ENCODE assay signal across 8 cellular contexts in the genomic region with DNA sequence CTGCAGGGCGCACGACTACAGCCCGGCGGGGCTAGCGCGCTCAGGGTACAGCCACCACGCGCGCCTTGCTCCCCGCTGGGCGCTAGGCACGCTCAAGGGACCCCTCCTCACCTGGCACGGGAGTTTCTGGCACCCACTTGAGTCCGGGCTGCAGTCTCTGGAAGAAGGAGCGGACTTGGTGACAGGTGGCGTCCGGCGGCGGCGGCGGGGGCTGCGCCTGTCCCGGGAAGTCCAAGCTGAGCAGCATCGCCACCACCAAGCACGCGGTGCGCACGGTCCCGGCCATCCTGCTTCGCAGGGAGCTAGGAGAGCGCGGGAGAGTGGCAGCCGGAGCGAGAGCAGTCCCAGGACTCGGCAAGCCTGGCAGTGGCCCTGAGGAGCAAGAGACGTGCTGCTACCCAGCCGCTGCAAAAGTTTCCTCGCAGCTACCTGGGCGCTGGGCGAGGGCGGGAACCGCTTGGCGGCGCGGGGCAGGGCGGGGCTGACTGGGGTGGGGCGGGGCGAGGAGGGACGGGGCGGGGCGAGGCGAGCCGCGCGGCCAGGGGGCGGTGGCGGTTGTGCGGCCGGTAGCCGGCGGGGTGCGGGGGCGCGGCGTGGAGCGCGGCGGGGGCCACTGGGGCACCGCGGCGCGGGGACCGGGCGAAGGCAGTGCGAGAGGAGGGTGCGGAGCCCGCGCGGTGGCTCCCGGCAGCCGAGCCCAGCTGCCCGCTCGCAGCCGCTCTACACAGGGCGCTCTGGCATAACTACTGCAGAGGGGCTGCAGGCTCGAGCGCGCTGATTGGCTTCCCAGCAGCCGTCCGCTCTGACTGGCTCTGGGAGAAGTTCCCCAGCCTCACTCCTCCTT. TPM values are rescaled to one million over a fixed set of nuclear protein-coding genes. Genes with fewer than 3 reads are reported as not detected.
DNase-seq lines count a peak whose midpoint lies in the region; ATAC-seq, FAIRE-seq and TF ChIP-seq lines count a peak whose summit lies in the region.

A gene (minus strand): TSS at position 431 of the 844 bp plus-strand sequence.

- RAD21 ChIA-PET in HCT116 (lab: Charles Lee; ENCODE audit: low non-redundant PET in 1 of 2, low total read pairs in 2 of 2, uncharacterized antibody in 2 of 2, unreplicated experiment in 2 of 2), result no interaction called here

- no peaks in the 10 kb centered on the region for H3K9me2 ChIP-seq in HCT116 (ENCODE audit: insufficient read depth)

- peak within 1 kb of the TSS; percentile 53 for H3K4me2 ChIP-seq in HCT116 (ENCODE audit: low read length)

- H3K9me3 ChIP-seq in HCT116 (ENCODE audit: control insufficient read depth in 1 of 2, insufficient read depth in 1 of 2, low read depth in 1 of 2, low read length in 2 of 2) (no peaks in the 10 kb centered on the region), pancreas (no peaks in the 10 kb centered on the region), aorta (ENCODE audit: control insufficient read depth, low read length) (no peaks in the 10 kb centered on the region)

- H3K27ac Mint-ChIP-seq in glutamatergic neuron (ENCODE audit: unreplicated experiment) (no peak within 1 kb of the TSS), CD14-positive monocyte (no peak within 1 kb of the TSS)

- H3K9me3 Mint-ChIP-seq in glutamatergic neuron (ENCODE audit: unreplicated experiment) (peaks cover 1% of the 10 kb centered on the region), CD14-positive monocyte (peaks cover 0 to 18% (median 4%) of the 10 kb centered on the region in 7 donors)

- ATAC-seq in HCT116, result peak; percentile 99
- ATAC-seq in pancreas, result peak; percentile 90 to 94 (median 92)
- peak; percentile 47 for ATAC-seq in aorta (ENCODE audit: low FRiP score)

- H3K36me3 Mint-ChIP-seq in glutamatergic neuron (ENCODE audit: unreplicated experiment), result no peaks in the 10 kb centered on the region
- H3K36me3 Mint-ChIP-seq in CD14-positive monocyte, result no peaks in the 10 kb centered on the region

- POLR2A ChIA-PET in HCT116 (lab: Charles Lee), result interaction anchor here (0.6 kb wide), 1 partner anchor 135 kb away, joined by 3 read pairs; no protein-coding TSS in a partner anchor

- CTCF ChIA-PET in HCT116 (lab: Charles Lee), result no interaction called here

- TF ChIP-seq POLR2A in HCT116 (IDR thresholded peaks at IDR 0.05; ENCODE audit: borderline replicate concordance, extremely low read depth, insufficient read depth, insufficient read length), result no peak

- intact Hi-C loops in HCT116 (cut with micrococcal nuclease) (no loop called here), pancreas (cut with DNase I) (no loop called here), aorta (cut with DNase I) (no loop called here), CD14-positive monocyte (cut with micrococcal nuclease) (no loop called here)

- no peaks in the 10 kb centered on the region for H4K20me1 ChIP-seq in HCT116 (ENCODE audit: insufficient read depth)

- BruUV-seq in HCT116 (replicated peaks; lab: Mats Ljungman, UMichigan), result no TSS peak

- DNase-seq in Ammon's horn (ENCODE audit: low spot score) (peak; percentile 10), HCT116 (ENCODE audit: low read depth, low spot score) (no peak), NCI-H82 (lab: John Stamatoyannopoulos, UW) (peak; percentile 86), glutamatergic neuron (peak; percentile 72), pancreas (peak; percentile 22 to 79 (median 50)), aorta (peak; percentile 49 to 76), CD14-positive monocyte (ENCODE audit: low spot score) (no peak)
- DNase-seq in activated effector memory CD4-positive, alpha-beta T cell treated with Interleukin-2 at 50 U/mL for 16 hours, result peak; percentile 9

- peak within 1 kb of the TSS; percentile 68 for H2AFZ ChIP-seq in HCT116 (ENCODE audit: low read depth, low read length, poor library complexity, severe bottlenecking)

- H3K4me3 Mint-ChIP-seq in glutamatergic neuron (ENCODE audit: unreplicated experiment) (peak within 1 kb of the TSS; percentile 87), CD14-positive monocyte (peak within 1 kb of the TSS in 1 of 2 donors; percentile 84)

- H3K27me3 Mint-ChIP-seq in glutamatergic neuron (ENCODE audit: unreplicated experiment), result no peaks in the 10 kb centered on the region
- H3K27me3 Mint-ChIP-seq in CD14-positive monocyte (ENCODE audit: low read depth in 3 of 3), result peaks cover 27 to 57% (median 45%) of the 10 kb centered on the region in 3 donors

- H3K4me1 ChIP-seq in HCT116 (ENCODE audit: control insufficient read depth in 1 of 2, insufficient read depth in 2 of 2, low read length in 2 of 2) (no peaks in the 10 kb centered on the region; a peak in 1 of 4 replicates), pancreas (no peaks in the 10 kb centered on the region), aorta (ENCODE audit: control insufficient read depth in 1 of 2, insufficient read depth in 2 of 2, low read length in 2 of 2) (no peaks in the 10 kb centered on the region)

- 1 to 43% methylated on average over 83 to 90 of the region's 90 CpGs for WGBS in pancreas, 2 donors
- WGBS in aorta, 2 donors, result 1 to 43% methylated on average over 40 to 90 of the region's 90 CpGs

- FAIRE-seq in pancreas (lab: Jason Lieb, UNC), result no peak

- H3K27ac ChIP-seq in HCT116 (ENCODE audit: low read depth, low read length), result no peak within 1 kb of the TSS
- H3K27ac ChIP-seq in pancreas, result no peak within 1 kb of the TSS
- H3K27ac ChIP-seq in aorta (ENCODE audit: low read depth in 1 of 2, low read length in 2 of 2), result no peak within 1 kb of the TSS

- no peak within 1 kb of the TSS for H3K9ac ChIP-seq in HCT116 (ENCODE audit: low read length)

- TF ChIP-seq CTCF in HCT116 (IDR thresholded peaks at IDR 0.05 in 2 of 3, conservative IDR thresholded peaks at IDR 0.05 in 1 of 3; ENCODE audit: borderline replicate concordance in 1 of 3, insufficient read depth in 1 of 3, low read depth in 2 of 3, low read length in 2 of 3) (no peak), glutamatergic neuron (IDR thresholded peaks at IDR 0.05; ENCODE audit: partially characterized antibody, unreplicated experiment) (no peak), pancreas (IDR thresholded peaks at IDR 0.05) (no peak), CD14-positive monocyte (IDR thresholded peaks at IDR 0.05) (no peak)

- H3K36me3 ChIP-seq in HCT116 (ENCODE audit: control insufficient read depth in 1 of 2, insufficient read depth in 2 of 2, low read length in 2 of 2) (no peaks in the 10 kb centered on the region), pancreas (no peaks in the 10 kb centered on the region), aorta (ENCODE audit: control insufficient read depth in 1 of 2, insufficient read depth in 2 of 2, low read length in 1 of 2) (no peaks in the 10 kb centered on the region)

- H3K4me3 ChIP-seq in HCT116 (replicated peaks in 1 of 2; ENCODE audit: low read depth in 1 of 2, low read length in 2 of 2), result peak within 1 kb of the TSS; percentile 16 to 39
- peak within 1 kb of the TSS in 3 of 4 donors; percentile 21 to 39 (median 35) for H3K4me3 ChIP-seq in pancreas
- peak within 1 kb of the TSS; percentile 22 to 36 for H3K4me3 ChIP-seq in aorta (ENCODE audit: low read length in 2 of 2)

- peaks cover 4% of the 10 kb centered on the region for H3K4me1 Mint-ChIP-seq in glutamatergic neuron (ENCODE audit: low read depth, unreplicated experiment)
- H3K4me1 Mint-ChIP-seq in CD14-positive monocyte, result peaks cover 3% of the 10 kb centered on the region

- H3K79me2 ChIP-seq in HCT116 (ENCODE audit: insufficient read depth, low read length), result no peaks in the 10 kb centered on the region

- TF ChIP-seq RAD21 in HCT116 (IDR thresholded peaks at IDR 0.05; ENCODE audit: low read depth), result no peak

- H3K27me3 ChIP-seq in HCT116 (ENCODE audit: insufficient read depth, low read length) (no peaks in the 10 kb centered on the region), pancreas (peaks cover 0 to 7% (median 0%) of the 10 kb centered on the region in 4 donors), aorta (ENCODE audit: control insufficient read depth in 1 of 2, insufficient read depth in 2 of 2, low read length in 1 of 2) (no peaks in the 10 kb centered on the region)

TF ChIP-seq in HCT116, 20 proteins besides CTCF, POLR2A, EP300 and RAD21:
- no peak for TF ChIP-seq SP1 (IDR thresholded peaks at IDR 0.05; ENCODE audit: low read depth)
- TF ChIP-seq, protein P1, sequence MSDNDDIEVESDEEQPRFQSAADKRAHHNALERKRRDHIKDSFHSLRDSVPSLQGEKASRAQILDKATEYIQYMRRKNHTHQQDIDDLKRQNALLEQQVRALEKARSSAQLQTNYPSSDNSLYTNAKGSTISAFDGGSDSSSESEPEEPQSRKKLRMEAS (IDR thresholded peaks at IDR 0.05), result peak; percentile 76

RNA-seq across cellular contexts. Expression of the gene that starts here (rescaled TPM):
- total RNA-seq in HCT116 (2021; ENCODE audit: unreplicated experiment), result 0.98 TPM
- polyA plus RNA-seq in HCT116 (2012), result 0.44 and 0.49 TPM in 2 replicates
- 4.2 TPM for total RNA-seq in glutamatergic neuron (ENCODE audit: unreplicated experiment)
- total RNA-seq in pancreas, result 10 to 100 TPM in 2 of 6 donors, 1 to 10 TPM in 4; 1.7 to 18.6 (median 5.5) TPM
- polyA plus RNA-seq in pancreas, result 1 to 10 TPM in 1 of 2 donors, under 1 TPM in 1; 0.95 to 2.9 TPM
- total RNA-seq in aorta, result 10 to 100 TPM in 1 of 2 donors, 1 to 10 TPM in 1; 7.0 to 13.2 TPM
- 1 to 10 TPM; 1.1 to 3.0 TPM for polyA plus RNA-seq in aorta
- not detected for polyA plus RNA-seq in CD14-positive monocyte

Comparison
In these comparisons a context has a peak if more than half of its experiments do, and no peak if none do; other contexts are left out.
1. Peak in ATAC-seq, H3K4me3 ChIP-seq and H3K4me2 ChIP-seq in HCT116; RNA of the gene not detected or under 1 TPM.
2. DNase-seq: peak in Ammon's horn (single experiment), NCI-H82 (single experiment), activated effector memory CD4-positive, alpha-beta T cell treated with Interleukin-2 at 50 U/mL for 16 hours (single experiment), glutamatergic neuron (single experiment), pancreas (6 of 6) and aorta (2 of 2); none in HCT116 (single experiment) and CD14-positive monocyte (single experiment).
3. ATAC-seq: peak in every context shown above with its lines; median percentile 99 in HCT116; 92 in pancreas; 47 in aorta.
4. Peak in every context shown above with its lines, with median percentiles within 50 percentile points of each other: H3K4me3 ChIP-seq.